ENCODE assay signal across 21 cellular contexts in the genomic region with DNA sequence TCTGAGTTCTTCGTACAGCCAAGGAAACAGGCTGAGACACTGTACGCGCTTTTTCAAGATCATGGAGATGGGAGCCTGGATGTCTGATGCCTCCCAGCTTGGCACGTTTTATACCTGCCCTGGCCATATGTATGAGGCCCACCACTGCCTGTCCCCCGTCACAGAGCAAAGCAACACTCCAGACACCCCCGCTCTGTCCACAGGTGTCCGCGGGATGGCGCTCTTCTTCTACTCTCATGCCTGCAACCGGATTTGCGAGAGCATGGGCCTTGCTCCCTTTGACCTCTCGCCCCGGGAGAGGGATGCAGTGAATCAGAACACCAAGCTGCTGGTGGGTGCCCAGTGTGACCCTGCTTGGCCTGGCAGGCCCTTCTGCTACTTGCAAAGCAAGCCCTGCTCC. TPM values are rescaled to one million over a fixed set of nuclear protein-coding genes. Genes with fewer than 3 reads are reported as not detected.
DNase-seq lines count a peak whose midpoint lies in the region; FAIRE-seq and TF ChIP-seq lines count a peak whose summit lies in the region.
"Had no signal": no experiment of that assay in that cellular context is flagged by ENCODE, and none has a peak within 500 bp of the region (broad histone marks: within the 10 kb centered on the region; RNA-seq: fewer than 3 reads in every experiment).

No MANE protein-coding gene starts in this region.

- FAIRE-seq in H1 (lab: Jason Lieb, UNC) (no peak), GM12892 (lab: Jason Lieb, UNC) (no peak)
- FAIRE-seq: GM12878, GM18507 had no signal

- no peak overlapping the region for H3K23ac ChIP-seq in H9 (ENCODE audit: insufficient read length, low read depth, low read length)
- no peak overlapping the region for H3K23ac ChIP-seq in H1 (ENCODE audit: insufficient read length)
- no peak overlapping the region for H3K23ac ChIP-seq in trophoblast cell (ENCODE audit: low read length)

- H2AK5ac ChIP-seq in H9 (ENCODE audit: insufficient read length, low read length), result no peak overlapping the region
- no peak overlapping the region for H2AK5ac ChIP-seq in H1 (ENCODE audit: low read depth, low read length)
- H2AK5ac ChIP-seq in trophoblast cell (ENCODE audit: low read length), result no peak overlapping the region

- H3K9me3 Mint-ChIP-seq in H9, result peaks cover 4 to 7% of the 10 kb centered on the region in 2 experiments; a peak in 3 of 5 replicates
- H3K9me3 Mint-ChIP-seq: CD8-positive, alpha-beta memory T cell had no signal

- no peak overlapping the region for H3K4me3 ChIP-seq in H1 (ENCODE audit: extremely low read depth in 1 of 4, insufficient read depth in 2 of 4, low read depth in 3 of 4, low read length in 4 of 4)
- peak overlapping the region; percentile 16 for H3K4me3 ChIP-seq in trophoblast cell (ENCODE audit: low read depth, low read length)
- H3K4me3 ChIP-seq: GM12878, GM23248, HAP-1 had no signal

- H3K4me1 Mint-ChIP-seq in H9, result 0 out of 4 replicates have a peak, but pooled peaks cover 0 to 1% of the 10 kb centered on the region in 2 experiments

- no peak overlapping the region for H3K18ac ChIP-seq in H9 (ENCODE audit: insufficient read length, low read depth, low read length)
- H3K18ac ChIP-seq in H1 (ENCODE audit: extremely low read depth, low read length), result no peak overlapping the region
- H3K18ac ChIP-seq in trophoblast cell (ENCODE audit: low read length), result no peak overlapping the region

- CTCF ChIA-PET in H1 (lab: Charles Lee; ENCODE audit: partially characterized antibody), result interaction anchor here (0.7 to 3.4 kb wide), 6 partner anchors 11 to 55 kb away, joined by 3 to 17 read pairs (median 4); no protein-coding TSS in a partner anchor

- no CpG with 5 or more reads among the region's 13 CpGs for WGBS in H9 (ENCODE audit: extremely low coverage, insufficient read length, low lambda C conversion rate)
- 92% methylated on average over 13 of the region's 13 CpGs; no CpG with 5 or more reads in 1 of the 2 experiments for WGBS in H1 (ENCODE audit: extremely low coverage in 1 of 2, insufficient coverage in 1 of 2, insufficient read length in 1 of 2, insufficient replicate concordance in 2 of 2, low coverage in 1 of 2, low lambda C conversion rate in 2 of 2, missing lambda C conversion rate in 1 of 2), 2 experiments
- no CpG with 5 or more reads among the region's 13 CpGs for WGBS in trophoblast cell (ENCODE audit: extremely low coverage, insufficient coverage, insufficient read length)

- H2AFZ ChIP-seq in H9 (ENCODE audit: low read length) (no peak overlapping the region), H1 (ENCODE audit: low read length) (no peak overlapping the region), trophoblast cell (ENCODE audit: insufficient read depth, low read length, poor library complexity) (no peak overlapping the region)
- H2AFZ ChIP-seq: GM23248 had no signal

- TF ChIP-seq RAD21 in H1 (IDR thresholded peaks at IDR 0.05 in 1 of 2, conservative IDR thresholded peaks at IDR 0.05 in 1 of 2; ENCODE audit: low read depth in 2 of 2, low read length in 2 of 2), result peak; percentile 11 to 30; a peak in 2 of 4 replicates

- no peak for TF ChIP-seq POLR2A in H1 (IDR thresholded peaks at IDR 0.05; ENCODE audit: control extremely low read depth in 1 of 2, low read depth in 2 of 2, low read length in 2 of 2)
- TF ChIP-seq POLR2A in GM12892 (IDR thresholded peaks at IDR 0.05; ENCODE audit: low read depth, low read length), result no peak

- H3K9ac ChIP-seq in H9 (ENCODE audit: extremely low read depth, insufficient read length, low read length), result no peak overlapping the region
- H3K9ac ChIP-seq in H1 (replicated peaks in 1 of 4; ENCODE audit: extremely low read depth in 1 of 4, low read depth in 3 of 4, low read length in 3 of 4), result no peak overlapping the region
- no peak overlapping the region for H3K9ac ChIP-seq in trophoblast cell (ENCODE audit: low read length)
- H3K9ac ChIP-seq: GM23248 had no signal

- H2BK12ac ChIP-seq in H9 (ENCODE audit: insufficient read length, low read depth, low read length), result no peak overlapping the region
- H2BK12ac ChIP-seq in H1 (ENCODE audit: low read depth, low read length), result no peak overlapping the region
- no peak overlapping the region for H2BK12ac ChIP-seq in trophoblast cell (ENCODE audit: low read length)

- TF ChIP-seq CTCF in H9 (conservative IDR thresholded peaks at IDR 0.05) (peak; percentile 30; the same call in 1 of the 3 replicates), H1 (IDR thresholded peaks at IDR 0.05; ENCODE audit: control extremely low read depth in 1 of 3, insufficient read depth in 1 of 3, low read depth in 1 of 3, low read length in 3 of 3) (peak in 1 of 3 experiments; percentile 21; a peak in 1 of 4 replicates)

- H3K36me3 ChIP-seq in H1 (ENCODE audit: control insufficient read depth in 2 of 4, insufficient read depth in 4 of 4, low read length in 3 of 4), result peaks cover 7 to 47% (median 27%) of the 10 kb centered on the region in 4 experiments
- peaks cover 28 to 33% of the 10 kb centered on the region in 2 experiments for H3K36me3 ChIP-seq in trophoblast cell (ENCODE audit: control insufficient read depth in 1 of 2, insufficient read depth in 2 of 2, low read length in 2 of 2)

- H3K4me2 ChIP-seq in H9 (ENCODE audit: insufficient read depth, insufficient read length, low read length) (no peak overlapping the region), H1 (ENCODE audit: insufficient read depth in 1 of 2, low read depth in 2 of 2, low read length in 2 of 2) (no peak overlapping the region), trophoblast cell (ENCODE audit: low read length) (no peak overlapping the region)

- no peak overlapping the region for H3K4ac ChIP-seq in H9 (ENCODE audit: low read depth, low read length)
- H3K4ac ChIP-seq in H1 (replicated peaks; ENCODE audit: insufficient read length, low read depth, low read length), result no peak overlapping the region
- no peak overlapping the region for H3K4ac ChIP-seq in trophoblast cell (ENCODE audit: low read depth, low read length)

- no peak overlapping the region for H4K12ac ChIP-seq in trophoblast cell (ENCODE audit: low read depth, low read length)

- no peak overlapping the region for H2BK5ac ChIP-seq in H9 (ENCODE audit: insufficient read length, low read length)
- no peak overlapping the region for H2BK5ac ChIP-seq in H1 (ENCODE audit: low read depth, low read length)
- no peak overlapping the region for H2BK5ac ChIP-seq in trophoblast cell (ENCODE audit: low read depth, low read length, poor library complexity)

- no peaks in the 10 kb centered on the region for H3K23me2 ChIP-seq in H9 (ENCODE audit: insufficient read length, low read depth, low read length, poor library complexity, severe bottlenecking)
- H3K23me2 ChIP-seq in H1 (ENCODE audit: low read depth, low read length), result no peaks in the 10 kb centered on the region

- no peak overlapping the region for H4K91ac ChIP-seq in H9 (ENCODE audit: insufficient read length, low read depth, low read length)
- H4K91ac ChIP-seq in H1 (replicated peaks; ENCODE audit: insufficient read length, low read length), result no peak overlapping the region
- no peak overlapping the region for H4K91ac ChIP-seq in trophoblast cell (ENCODE audit: low read depth, low read length)

- H3K14ac ChIP-seq in H9 (ENCODE audit: insufficient read depth, low read length) (no peak overlapping the region), H1 (ENCODE audit: insufficient read length) (no peak overlapping the region), trophoblast cell (ENCODE audit: low read length) (no peak overlapping the region)

- H4K20me1 ChIP-seq in H9 (ENCODE audit: control insufficient read depth, insufficient read depth, insufficient read length) (no peaks in the 10 kb centered on the region), H1 (replicated peaks in 1 of 2; ENCODE audit: control insufficient read depth in 1 of 2, insufficient read depth in 2 of 2, low read length in 2 of 2) (peaks cover 0 to 2% of the 10 kb centered on the region in 2 experiments)

- POLR2A ChIA-PET in H1 (lab: Charles Lee; ENCODE audit: partially characterized antibody), result interaction anchor here (1.6 to 1.8 kb wide), 2 partner anchors 12 to 43 kb away, joined by 4 read pairs; no protein-coding TSS in a partner anchor

- H3K4me3 Mint-ChIP-seq in H9, result no peak overlapping the region
- H3K4me3 Mint-ChIP-seq: CD4-positive, CD25-positive, alpha-beta regulatory T cell; CD8-positive, alpha-beta memory T cell had no signal

- H3K27ac ChIP-seq in H9 (ENCODE audit: insufficient read length, low read depth, low read length), result no peak overlapping the region
- H3K27ac ChIP-seq in H1 (ENCODE audit: low read depth, low read length), result no peak overlapping the region
- H3K27ac ChIP-seq in trophoblast cell (ENCODE audit: low read depth, low read length), result no peak overlapping the region
- H3K27ac ChIP-seq: GM23248 had no signal

- H4K5ac ChIP-seq in H9 (ENCODE audit: insufficient read length, low read depth, low read length), result no peak overlapping the region
- H4K5ac ChIP-seq in H1 (ENCODE audit: insufficient read length, low read depth, low read length), result no peak overlapping the region

- no peak overlapping the region for H3T11ph ChIP-seq in H9 (ENCODE audit: low read length)

- no peak for TF ChIP-seq EP300 in H1 (IDR thresholded peaks at IDR 0.05; ENCODE audit: borderline replicate concordance in 1 of 2, low read depth in 2 of 2, low read length in 2 of 2)

- H3K9me3 ChIP-seq in H9 (ENCODE audit: control insufficient read depth, low read depth, low read length) (no peaks in the 10 kb centered on the region), H1 (ENCODE audit: insufficient read depth in 2 of 2, low read depth in 1 of 2, low read length in 1 of 2) (0 out of 4 replicates have a peak, but pooled peaks cover 0 to 2% of the 10 kb centered on the region in 2 experiments), trophoblast cell (ENCODE audit: insufficient read depth, low read depth, low read length) (peaks cover 10% of the 10 kb centered on the region)
- H3K9me3 ChIP-seq: BE2C, HAP-1 had no signal

- DNase-seq in H9 (no peak), H1 (ENCODE audit: low read depth in 1 of 2, low spot score in 2 of 2) (no peak), trophoblast cell (no peak), GM12892 (ENCODE audit: insufficient read length) (no peak)
- DNase-seq in stimulated activated CD8-positive, alpha-beta memory T cell treated with anti-CD3 and anti-CD28 coated beads, Interleukin-4, amount 100 ng/mL, for 48 hours, result no peak
- no peak for DNase-seq in activated CD4-positive, alpha-beta T cell treated with anti-CD3 and anti-CD28 coated beads for 1 hour
- DNase-seq: BE2C; C1 segment of cervical spinal cord; CD4-positive, CD25-positive, alpha-beta regulatory T cell; CD8-positive, alpha-beta memory T cell; COR-L47; DMS 273 treated with DMSO at 0.1 percent for 48 hours; DMS53; DND-41; EL; GM23248; IMR-90; KBM-7 had no signal

- H2BK15ac ChIP-seq in H9 (ENCODE audit: low read depth, low read length) (no peak overlapping the region), H1 (ENCODE audit: low read length) (no peak overlapping the region)

- H3K79me1 ChIP-seq in H9 (ENCODE audit: insufficient read depth, low read depth, low read length, poor library complexity, severe bottlenecking), result no peaks in the 10 kb centered on the region
- peaks cover 2% of the 10 kb centered on the region; the same call in 1 of the 2 replicates for H3K79me1 ChIP-seq in H1 (ENCODE audit: low read depth, low read length)
- no peaks in the 10 kb centered on the region for H3K79me1 ChIP-seq in trophoblast cell (ENCODE audit: low read length)

- H3K27ac Mint-ChIP-seq in H9, result peak overlapping the region in 1 of 3 experiments; percentile 28; a peak in 1 of 7 replicates
- H3K27ac Mint-ChIP-seq: CD4-positive, CD25-positive, alpha-beta regulatory T cell had no signal

- H3K56ac ChIP-seq in H9 (ENCODE audit: insufficient read length, low read depth, low read length), result no peak overlapping the region
- no peak overlapping the region for H3K56ac ChIP-seq in H1 (replicated peaks; ENCODE audit: insufficient read length, low read depth, low read length)

- H2BK120ac ChIP-seq in H9 (ENCODE audit: low read depth, low read length, poor library complexity, severe bottlenecking) (no peak overlapping the region), H1 (replicated peaks; ENCODE audit: low read depth, low read length) (no peak overlapping the region), trophoblast cell (ENCODE audit: insufficient read depth, low read length, poor library complexity) (no peak overlapping the region)

- no peaks in the 10 kb centered on the region for H3K79me2 ChIP-seq in H9 (ENCODE audit: insufficient read depth, low read length)
- H3K79me2 ChIP-seq in H1 (ENCODE audit: control insufficient read depth in 1 of 2, insufficient read depth in 2 of 2, low read length in 2 of 2), result no peaks in the 10 kb centered on the region
- H3K79me2 ChIP-seq in trophoblast cell (ENCODE audit: control insufficient read depth, insufficient read depth, low read length, poor library complexity), result no peaks in the 10 kb centered on the region

- H3K36me3 Mint-ChIP-seq in H9 (ENCODE audit: insufficient read depth in 1 of 3, low read depth in 3 of 3), result peaks cover 64 to 72% (median 65%) of the 10 kb centered on the region in 3 experiments

- H3K27me3 Mint-ChIP-seq in H9 (ENCODE audit: low read depth), result no peaks in the 10 kb centered on the region
- H3K27me3 Mint-ChIP-seq: CD4-positive, CD25-positive, alpha-beta regulatory T cell; CD8-positive, alpha-beta memory T cell had no signal

- H2BK20ac ChIP-seq in H9 (ENCODE audit: low read depth, low read length, poor library complexity, severe bottlenecking), result no peak overlapping the region
- H2BK20ac ChIP-seq in H1 (ENCODE audit: low read length), result no peak overlapping the region

- H3K4me1 ChIP-seq in H9 (ENCODE audit: insufficient read depth, low read length) (no peaks in the 10 kb centered on the region), H1 (replicated peaks in 1 of 4; ENCODE audit: control insufficient read depth in 3 of 4, insufficient read depth in 4 of 4, low read length in 3 of 4) (no peaks in the 10 kb centered on the region), trophoblast cell (ENCODE audit: control insufficient read depth in 1 of 2, insufficient read depth in 2 of 2, low read length in 2 of 2) (no peaks in the 10 kb centered on the region)
- H3K4me1 ChIP-seq: BE2C, HAP-1 had no signal

- H4K8ac ChIP-seq in H9 (replicated peaks; ENCODE audit: insufficient read length, low read depth, low read length) (no peak overlapping the region), H1 (ENCODE audit: extremely low read depth, insufficient read depth, low read length) (no peak overlapping the region), trophoblast cell (ENCODE audit: low read depth, low read length) (no peak overlapping the region)

- no peaks in the 10 kb centered on the region for H3K27me3 ChIP-seq in H9 (ENCODE audit: insufficient read depth, low read length)
- no peaks in the 10 kb centered on the region for H3K27me3 ChIP-seq in H1 (replicated peaks in 1 of 4; ENCODE audit: control insufficient read depth in 3 of 4, extremely low read depth in 1 of 4, insufficient read depth in 3 of 4, low read length in 3 of 4)
- no peaks in the 10 kb centered on the region for H3K27me3 ChIP-seq in trophoblast cell (ENCODE audit: insufficient read depth, low read length)
- H3K27me3 ChIP-seq: BE2C had no signal

RNA-seq across cellular contexts. Expression of a gene that starts 39.8 kb away (rescaled TPM):
- total RNA-seq in H9 (2021), result 101 and 103 TPM in 2 replicates
- total RNA-seq in H1 (2021; fragmentation: NEBNext Ultra II Directional; extraction: Animal tissue kit (Norgen Biotek cat#: 25700)), result 91.3 and 96.5 TPM in 2 replicates
- 125 and 164 TPM in 2 replicates for polyA plus RNA-seq in H1 (2011; rRNA removed)
- 175 TPM for polyA plus RNA-seq in H1 (2011; cell fraction: cytosol; rRNA removed)
- polyA plus RNA-seq in H1 (2011; cell fraction: nucleus; rRNA removed), result 290 TPM
- 62.5 to 78.0 TPM (median 71.7 TPM) in 4 replicates for polyA plus RNA-seq in H1 (2012, experiment 1 of 2)
- polyA plus RNA-seq in H1 (2012, experiment 2 of 2), result 17.3 TPM
- 44.4 TPM for polyA plus RNA-seq in H1 (2013, experiment 1 of 2)
- polyA plus RNA-seq in H1 (2013, experiment 2 of 2), result 44.4 TPM
- 338 and 528 TPM in 2 replicates for polyA minus RNA-seq in H1 (2011; rRNA and poly(A)+ RNA removed)
- polyA minus RNA-seq in H1 (2011; cell fraction: cytosol; rRNA and poly(A)+ RNA removed), result 114 TPM
- 154 TPM for polyA minus RNA-seq in H1 (2011; cell fraction: nucleus; rRNA and poly(A)+ RNA removed)
- 24.6 and 26.6 TPM in 2 replicates for polyA plus RNA-seq in trophoblast cell (2013)
- polyA plus RNA-seq in GM12892 (2012; ENCODE audit: missing spikeins), result 27.3 TPM

RNA-seq across cellular contexts. Expression of a gene that starts 51.4 kb away (rescaled TPM):
- total RNA-seq in H9 (2021), result 19.6 and 20.7 TPM in 2 replicates
- total RNA-seq in H1 (2021; fragmentation: NEBNext Ultra II Directional; extraction: Animal tissue kit (Norgen Biotek cat#: 25700)), result 30.2 and 30.5 TPM in 2 replicates
- 14.9 and 16.3 TPM in 2 replicates for polyA plus RNA-seq in H1 (2011; rRNA removed)
- 11.8 TPM for polyA plus RNA-seq in H1 (2011; cell fraction: cytosol; rRNA removed)
- 31.1 TPM for polyA plus RNA-seq in H1 (2011; cell fraction: nucleus; rRNA removed)
- polyA plus RNA-seq in H1 (2012, experiment 1 of 2), result 10.5 to 14.2 TPM (median 13.2 TPM) in 4 replicates
- polyA plus RNA-seq in H1 (2012, experiment 2 of 2), result 9.7 TPM
- polyA plus RNA-seq in H1 (2013, experiment 1 of 2), result 12.2 TPM
- 14.9 TPM for polyA plus RNA-seq in H1 (2013, experiment 2 of 2)
- 49.2 and 51.9 TPM in 2 replicates for polyA minus RNA-seq in H1 (2011; rRNA and poly(A)+ RNA removed)
- polyA minus RNA-seq in H1 (2011; cell fraction: cytosol; rRNA and poly(A)+ RNA removed), result 23.4 TPM
- polyA minus RNA-seq in H1 (2011; cell fraction: nucleus; rRNA and poly(A)+ RNA removed), result 13.7 TPM
- 6.4 and 6.7 TPM in 2 replicates for polyA plus RNA-seq in trophoblast cell (2013)
- polyA plus RNA-seq in GM12892 (2012; ENCODE audit: missing spikeins), result 12.1 TPM
